In genomic region chr17:47277921-47278320, GRCh38 we compare ENCODE assay signal across 17 cellular contexts. TPM values are rescaled to one million over a fixed set of nuclear protein-coding genes. Genes with fewer than 3 reads are reported as not detected.
DNase-seq lines count a peak whose midpoint lies in the region; ATAC-seq and TF ChIP-seq lines count a peak whose summit lies in the region.
"Had no signal": no experiment of that assay in that cellular context is flagged by ENCODE, and none has a peak within 500 bp of the region (broad histone marks: within the 10 kb centered on the region; RNA-seq: fewer than 3 reads in every experiment).

No MANE protein-coding gene starts in this region.

- no peak overlapping the region for H3K27ac Mint-ChIP-seq in type B pancreatic cell
- H3K27ac Mint-ChIP-seq: activated CD4-positive, alpha-beta T cell treated with anti-CD3 and anti-CD28 coated beads, Interleukin-2, amount 10 ng/mL, durations not matched to agents 24 days and 14 days; activated T-cell treated with anti-CD3 and anti-CD28 coated beads, Interleukin-2, amount 50 U/mL, for 24 hours had no signal

- no peak overlapping the region for H3K4me3 Mint-ChIP-seq in type B pancreatic cell
- H3K4me3 Mint-ChIP-seq: activated CD4-positive, alpha-beta T cell treated with anti-CD3 and anti-CD28 coated beads, Interleukin-2, amount 10 ng/mL, durations not matched to agents 24 days and 14 days; activated T-cell treated with anti-CD3 and anti-CD28 coated beads, Interleukin-2, amount 50 U/mL, for 24 hours had no signal

- POLR2A ChIA-PET in AG04450 (lab: Yijun Ruan, JAX), result no interaction called here
- POLR2A ChIA-PET in OCI-LY7 (lab: Charles Lee), result no interaction called here

- H2AFZ ChIP-seq in OCI-LY7 (ENCODE audit: low read length), result no peak overlapping the region

- peaks cover 49% of the 10 kb centered on the region for H3K4me1 Mint-ChIP-seq in type B pancreatic cell (ENCODE audit: unreplicated experiment)

- DNase-seq in AG04450 (ENCODE audit: low read depth, low spot score), result no peak
- no peak for DNase-seq in OCI-LY7 (ENCODE audit: low spot score)
- DNase-seq in fibroblast of villous mesenchyme (ENCODE audit: low read depth), result peak; percentile 64
- DNase-seq in type B pancreatic cell (ENCODE audit: extremely low spot score, unreplicated experiment), result no peak
- no peak for DNase-seq in NCI-H2107 (lab: John Stamatoyannopoulos, UW)
- no peak for DNase-seq in stimulated activated CD4-positive, alpha-beta T cell treated with anti-CD3 and anti-CD28 coated beads, Interleukin-2, amount 100 ng/mL, for 48 hours
- DNase-seq: activated CD4-positive, alpha-beta T cell treated with anti-CD3 and anti-CD28 coated beads, Interleukin-2, amount 10 ng/mL, durations not matched to agents 24 days and 14 days; activated T-cell treated with anti-CD3 and anti-CD28 coated beads, Interleukin-2, amount 50 U/mL, for 24 hours; amygdala; DMS53; H7; NCI-H2171; posterior cingulate gyrus; T1000 had no signal

- no peak for ATAC-seq in GM21367 (IDR thresholded peaks at IDR 0.05; ENCODE audit: unreplicated experiment)
- ATAC-seq: HepG2 had no signal

- H3K27me3 Mint-ChIP-seq in type B pancreatic cell, result peaks cover 3% of the 10 kb centered on the region
- H3K27me3 Mint-ChIP-seq: activated T-cell treated with anti-CD3 and anti-CD28 coated beads, Interleukin-2, amount 50 U/mL, for 24 hours had no signal

- no peaks in the 10 kb centered on the region for H3K9me2 ChIP-seq in OCI-LY7 (ENCODE audit: insufficient read depth, low read length)

- no peak for TF ChIP-seq CTCF in AG04450 (IDR thresholded peaks at IDR 0.05; ENCODE audit: low read depth, low read length)
- TF ChIP-seq CTCF in OCI-LY7 (conservative IDR thresholded peaks at IDR 0.05; ENCODE audit: low read length), result no peak
- TF ChIP-seq CTCF in fibroblast of villous mesenchyme (IDR thresholded peaks at IDR 0.05; ENCODE audit: insufficient read depth, low read depth, low read length), result no peak
- TF ChIP-seq CTCF in type B pancreatic cell (conservative IDR thresholded peaks at IDR 0.05), result no peak

- H3K36me3 Mint-ChIP-seq in type B pancreatic cell, result no peaks in the 10 kb centered on the region

- H3K79me2 ChIP-seq in OCI-LY7 (ENCODE audit: insufficient read depth, low read depth, low read length), result no peaks in the 10 kb centered on the region

- H3K4me3 ChIP-seq in AG04450 (ENCODE audit: low read depth, low read length), result no peak overlapping the region
- H3K4me3 ChIP-seq in OCI-LY7 (ENCODE audit: low read depth, low read length, poor library complexity, severe bottlenecking), result no peak overlapping the region
- H3K4me3 ChIP-seq in fibroblast of villous mesenchyme (ENCODE audit: low read depth, low read length), result no peak overlapping the region
- H3K4me3 ChIP-seq in skin epidermis, result no peak overlapping the region

- CTCF ChIA-PET in AG04450 (lab: Charles Lee), result no interaction called here
- CTCF ChIA-PET in OCI-LY7 (lab: Charles Lee; ENCODE audit: unreplicated experiment), result no interaction called here

- H3K9me3 ChIP-seq in AG04450 (ENCODE audit: control insufficient read depth, insufficient read depth, low read length) (no peaks in the 10 kb centered on the region), OCI-LY7 (ENCODE audit: low read length) (no peaks in the 10 kb centered on the region)

- H4K20me1 ChIP-seq in OCI-LY7 (ENCODE audit: insufficient read depth, low read length), result no peaks in the 10 kb centered on the region

- peaks cover 34% of the 10 kb centered on the region for H3K4me1 ChIP-seq in OCI-LY7 (ENCODE audit: insufficient read depth, low read length, poor library complexity, severe bottlenecking)

- no peaks in the 10 kb centered on the region for H3K9me3 Mint-ChIP-seq in type B pancreatic cell
- H3K9me3 Mint-ChIP-seq: activated CD4-positive, alpha-beta T cell treated with anti-CD3 and anti-CD28 coated beads, Interleukin-2, amount 10 ng/mL, durations not matched to agents 24 days and 14 days; activated T-cell treated with anti-CD3 and anti-CD28 coated beads, Interleukin-2, amount 50 U/mL, for 24 hours had no signal

- H3K36me3 ChIP-seq in OCI-LY7 (ENCODE audit: insufficient read depth, low read length), result no peaks in the 10 kb centered on the region

- H3K27me3 ChIP-seq in AG04450 (ENCODE audit: control insufficient read depth, insufficient read depth, low read length), result no peaks in the 10 kb centered on the region

- H3K27ac ChIP-seq in AG04450 (ENCODE audit: low read depth, low read length) (peak overlapping the region; percentile 95), OCI-LY7 (ENCODE audit: low read depth, low read length, poor library complexity, severe bottlenecking) (no peak overlapping the region), skin epidermis (peak overlapping the region in 11 of 21 experiments; percentile 20 to 84 (median 70))

- BruUV-seq in OCI-LY7 (replicated peaks; lab: Mats Ljungman, UMichigan), result no TSS peak

- intact Hi-C loops in OCI-LY7 (cut with micrococcal nuclease; ENCODE audit: unreplicated experiment), result no loop called here

- peak overlapping the region; percentile 15; the same call in 1 of the 2 replicates for H3K4me2 ChIP-seq in OCI-LY7 (ENCODE audit: low read length)

RNA-seq across cellular contexts. Expression of gene ITGB3, which starts 24.3 kb away (rescaled TPM):
- 26.2 and 30.9 TPM in 2 replicates for polyA plus RNA-seq in AG04450 (2011; rRNA removed)
- 49.2 and 52.3 TPM in 2 replicates for polyA minus RNA-seq in AG04450 (2011; rRNA and poly(A)+ RNA removed)
- not detected in 2 replicates for total RNA-seq in OCI-LY7 (2014; rRNA removed; shearing (Covaris generic))
- total RNA-seq in OCI-LY7 (2022), result 0.17 TPM in 1 of 2 replicates, not detected in the other
- 79.9 and 95.0 TPM in 2 replicates for total RNA-seq in fibroblast of villous mesenchyme
- 0.36 and 1.6 TPM in 2 replicates for total RNA-seq in type B pancreatic cell (ENCODE audit: low replicate concordance)
- total RNA-seq: activated CD4-positive, alpha-beta T cell treated with anti-CD3 and anti-CD28 coated beads, Interleukin-2, amount 10 ng/mL, durations not matched to agents 24 days and 14 days had no signal

RNA-seq across cellular contexts. Expression of gene EFCAB13, which starts 45.8 kb away (rescaled TPM):
- 0.84 and 1.6 TPM in 2 replicates for polyA plus RNA-seq in AG04450 (2011; rRNA removed)
- 0.55 and 1.5 TPM in 2 replicates for polyA minus RNA-seq in AG04450 (2011; rRNA and poly(A)+ RNA removed)
- total RNA-seq in OCI-LY7 (2014; rRNA removed; shearing (Covaris generic)), result 4.5 TPM in 2 replicates
- total RNA-seq in OCI-LY7 (2022) (5.3 and 9.1 TPM in 2 replicates), fibroblast of villous mesenchyme (3.9 and 7.7 TPM in 2 replicates), type B pancreatic cell (ENCODE audit: low replicate concordance) (4.4 and 7.1 TPM in 2 replicates)

Comparison
In these comparisons a context has a peak if more than half of its experiments do, and no peak if none do; other contexts are left out.
1. RNA of gene ITGB3, which starts 24.3 kb away (total RNA-seq): 79.9 to 95.0 TPM in fibroblast of villous mesenchyme; 0.36 to 1.6 TPM in type B pancreatic cell and 0.17 TPM in OCI-LY7; every median in the first group is over 10 times any median in the second.